Comparison of ENCODE assay signal across 8 cellular contexts in the genomic region with DNA sequence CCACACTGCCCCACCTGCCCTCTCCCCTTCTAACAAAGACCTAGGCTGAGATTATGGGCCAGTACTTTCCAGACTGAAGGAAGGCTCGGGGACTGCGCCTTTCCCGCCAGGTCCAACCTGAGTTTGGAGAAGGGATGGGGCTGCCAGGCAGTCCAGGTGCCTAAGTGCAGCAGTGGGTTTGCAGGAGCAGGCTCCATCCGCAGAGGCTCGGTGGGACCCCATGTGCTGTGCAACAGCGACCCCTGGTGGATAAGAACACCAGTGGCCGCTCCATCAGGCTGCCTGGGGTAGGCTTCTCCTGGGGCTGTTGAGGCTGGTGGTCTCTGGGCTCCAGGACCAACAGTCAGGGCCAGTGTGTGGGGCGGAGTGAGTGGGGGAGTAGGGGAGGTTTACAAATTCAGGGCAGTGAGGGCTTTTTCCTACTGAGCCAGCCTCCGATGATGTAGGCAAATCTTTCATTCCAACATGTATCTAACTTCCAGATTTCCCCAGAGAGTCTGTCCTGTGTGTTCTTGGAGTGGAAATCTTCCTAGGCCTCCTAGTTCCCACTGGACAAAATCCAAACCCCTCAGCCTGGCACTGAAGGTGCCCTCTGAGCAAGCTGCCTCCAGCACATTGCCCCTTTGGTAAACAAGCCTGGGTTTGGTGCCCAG.
A peak's percentile ranks its signal among the peaks of the same experiment; 100 is the strongest.
DNase-seq lines count a peak whose midpoint lies in the region; ATAC-seq and TF ChIP-seq lines count a peak whose summit lies in the region.

No MANE protein-coding gene starts in this region.

- TF ChIP-seq CTCF in RWPE2 (IDR thresholded peaks at IDR 0.05; ENCODE audit: poor library complexity, severe bottlenecking), result peak; percentile 83
- peak; percentile 88 for TF ChIP-seq CTCF in fibroblast of villous mesenchyme (IDR thresholded peaks at IDR 0.05; ENCODE audit: insufficient read depth, low read depth, low read length)
- peak; percentile 57 to 91 (median 80) for TF ChIP-seq CTCF in thyroid gland (IDR thresholded peaks at IDR 0.05)

- H3K4me3 ChIP-seq in RWPE2 (ENCODE audit: severe bottlenecking) (no peak overlapping the region), fibroblast of villous mesenchyme (ENCODE audit: low read depth, low read length) (no peak overlapping the region), thyroid gland (replicated peaks in 1 of 3) (no peak overlapping the region)

- H3K27me3 Mint-ChIP-seq in activated T-helper 2 cell treated with anti-CD3 and anti-CD28 coated beads, Interferon-gamma antibody, Interleukin-2, Interleukin-4, amounts not matched to agents 10 μg/mL and 5 μg/mL and 100 μg/mL, durations not matched to agents 14 hours and 24 hours and 36 hours (ENCODE audit: low read depth), result peaks cover 8% of the 10 kb centered on the region

- no peaks in the 10 kb centered on the region for H3K36me3 ChIP-seq in RWPE2 (ENCODE audit: low read depth)
- H3K36me3 ChIP-seq in thyroid gland, result no peaks in the 10 kb centered on the region

- H3K9me3 ChIP-seq in RWPE2 (ENCODE audit: severe bottlenecking), result no peaks in the 10 kb centered on the region
- no peaks in the 10 kb centered on the region for H3K9me3 ChIP-seq in thyroid gland

- H3K4me1 ChIP-seq in RWPE2 (ENCODE audit: insufficient read depth, poor library complexity, severe bottlenecking) (no peaks in the 10 kb centered on the region), thyroid gland (no peaks in the 10 kb centered on the region)

- H3K36me3 Mint-ChIP-seq in activated T-helper 2 cell treated with anti-CD3 and anti-CD28 coated beads, Interferon-gamma antibody, Interleukin-2, Interleukin-4, amounts not matched to agents 10 μg/mL and 5 μg/mL and 100 μg/mL, durations not matched to agents 14 hours and 24 hours and 36 hours (ENCODE audit: low read depth), result no peaks in the 10 kb centered on the region

- no peak overlapping the region for H3K27ac ChIP-seq in RWPE2 (ENCODE audit: poor library complexity, severe bottlenecking)
- no peak overlapping the region for H3K27ac ChIP-seq in thyroid gland

- 17 to 21% methylated on average over 8 to 9 of the region's 9 CpGs for WGBS in thyroid gland, 2 donors

- no peaks in the 10 kb centered on the region for H3K9me3 Mint-ChIP-seq in activated T-helper 2 cell treated with anti-CD3 and anti-CD28 coated beads, Interferon-gamma antibody, Interleukin-2, Interleukin-4, amounts not matched to agents 10 μg/mL and 5 μg/mL and 100 μg/mL, durations not matched to agents 14 hours and 24 hours and 36 hours

- ATAC-seq in GM21529 (IDR thresholded peaks at IDR 0.05; ENCODE audit: unreplicated experiment) (peak; percentile 94), RWPE2 (ENCODE audit: low read depth) (peak; percentile 91)

- DNase-seq in ELF-1 (ENCODE audit: low read depth, low spot score) (peak; percentile 86), HUDEP-2 (lab: John Stamatoyannopoulos, UW; ENCODE audit: unreplicated experiment in 76 of 76) (peak in 51 of 76 experiments; percentile 2 to 66 (median 33)), RWPE2 (ENCODE audit: low spot score) (no peak), fibroblast of villous mesenchyme (ENCODE audit: low read depth) (peak; percentile 64), occipital lobe (lab: John Stamatoyannopoulos, UW) (peak; percentile 65), thyroid gland (peak; percentile 65 to 75)
- peak; percentile 57 for DNase-seq in activated T-helper 2 cell treated with anti-CD3 and anti-CD28 coated beads, Interferon-gamma antibody, Interleukin-2, Interleukin-4, amounts not matched to agents 10 μg/mL and 5 μg/mL and 100 μg/mL, durations not matched to agents 14 hours and 24 hours and 36 hours (ENCODE audit: low spot score)

- no peaks in the 10 kb centered on the region for H3K4me1 Mint-ChIP-seq in activated T-helper 2 cell treated with anti-CD3 and anti-CD28 coated beads, Interferon-gamma antibody, Interleukin-2, Interleukin-4, amounts not matched to agents 10 μg/mL and 5 μg/mL and 100 μg/mL, durations not matched to agents 14 hours and 24 hours and 36 hours (ENCODE audit: low read depth)

- TF ChIP-seq POLR2A in thyroid gland (IDR thresholded peaks at IDR 0.05), result no peak

- no peak overlapping the region for H3K27ac Mint-ChIP-seq in activated T-helper 2 cell treated with anti-CD3 and anti-CD28 coated beads, Interferon-gamma antibody, Interleukin-2, Interleukin-4, amounts not matched to agents 10 μg/mL and 5 μg/mL and 100 μg/mL, durations not matched to agents 14 hours and 24 hours and 36 hours

- no peak overlapping the region for H3K4me3 Mint-ChIP-seq in activated T-helper 2 cell treated with anti-CD3 and anti-CD28 coated beads, Interferon-gamma antibody, Interleukin-2, Interleukin-4, amounts not matched to agents 10 μg/mL and 5 μg/mL and 100 μg/mL, durations not matched to agents 14 hours and 24 hours and 36 hours (ENCODE audit: low read depth)

- intact Hi-C loops in activated T-helper 2 cell treated with anti-CD3 and anti-CD28 coated beads, Interferon-gamma antibody, Interleukin-2, Interleukin-4, amounts not matched to agents 10 μg/mL and 5 μg/mL and 100 μg/mL, durations not matched to agents 14 hours and 24 hours and 36 hours (cut with micrococcal nuclease), result loop anchor here (1.0 kb wide), 2 partner anchors 107 to 300 kb away; no protein-coding TSS in a partner anchor
- intact Hi-C loops in thyroid gland (cut with DNase I), result loop anchor here (5.0 kb wide), 1 partner anchor 101 kb away; no protein-coding TSS in a partner anchor

- no peaks in the 10 kb centered on the region for H3K27me3 ChIP-seq in RWPE2 (ENCODE audit: insufficient read depth, poor library complexity, severe bottlenecking)
- no peaks in the 10 kb centered on the region for H3K27me3 ChIP-seq in thyroid gland
